Comparison of ENCODE assay signal across 9 cellular contexts in genomic region chr19:4057913-4058695, GRCh38. TPM values are rescaled to one million over a fixed set of nuclear protein-coding genes. Genes with fewer than 3 reads are reported as not detected.
DNase-seq lines count a peak whose midpoint lies in the region; TF ChIP-seq lines count a peak whose summit lies in the region.
"Had no signal": no experiment of that assay in that cellular context is flagged by ENCODE, and none has a peak within 500 bp of the region (broad histone marks: within the 10 kb centered on the region; RNA-seq: fewer than 3 reads in every experiment).

No MANE protein-coding gene starts in this region.

- 35 to 42% (median 36%) methylated on average over 22 to 23 of the region's 23 CpGs for WGBS in ovary, 3 donors

- no peaks in the 10 kb centered on the region for H3K36me3 ChIP-seq in ovary

- no peak overlapping the region for H3K4me3 Mint-ChIP-seq in activated naive CD4-positive, alpha-beta T cell treated with anti-CD3 and anti-CD28 coated beads, Interleukin-2, amount 10 ng/mL, durations not matched to agents 7 days and 5 days
- H3K4me3 Mint-ChIP-seq: activated naive CD8-positive, alpha-beta T cell treated with anti-CD3 and anti-CD28 coated beads, Interleukin-2, amount 10 ng/mL, durations not matched to agents 7 days and 5 days had no signal

- peak; percentile 41 for TF ChIP-seq CTCF in fibroblast of the aortic adventitia (IDR thresholded peaks at IDR 0.05; ENCODE audit: insufficient read depth, low read length)
- peak in 1 of 3 donors; percentile 31 for TF ChIP-seq CTCF in ovary (IDR thresholded peaks at IDR 0.05)
- TF ChIP-seq CTCF in GM10266 (IDR thresholded peaks at IDR 0.05; ENCODE audit: control insufficient read depth, insufficient read depth, low read depth, missing control alignments) = no peak

- no peaks in the 10 kb centered on the region for H3K27me3 Mint-ChIP-seq in activated naive CD4-positive, alpha-beta T cell treated with anti-CD3 and anti-CD28 coated beads, Interleukin-2, amount 10 ng/mL, durations not matched to agents 7 days and 5 days
- H3K27me3 Mint-ChIP-seq: activated naive CD8-positive, alpha-beta T cell treated with anti-CD3 and anti-CD28 coated beads, Interleukin-2, amount 10 ng/mL, durations not matched to agents 7 days and 5 days had no signal

- no peak for TF ChIP-seq EP300 in ovary (IDR thresholded peaks at IDR 0.05)

- TF ChIP-seq POLR2A in ovary (IDR thresholded peaks at IDR 0.05) = peak; percentile 20

- intact Hi-C loops in ovary (cut with DNase I) = loop anchor here in 1 of 4 donors (5.0 kb wide), 1 partner anchor 46 kb away; no protein-coding TSS in a partner anchor

- peaks cover 14% of the 10 kb centered on the region for H3K4me1 Mint-ChIP-seq in activated naive CD4-positive, alpha-beta T cell treated with anti-CD3 and anti-CD28 coated beads, Interleukin-2, amount 10 ng/mL, durations not matched to agents 7 days and 5 days

- H3K9me3 Mint-ChIP-seq in activated naive CD4-positive, alpha-beta T cell treated with anti-CD3 and anti-CD28 coated beads, Interleukin-2, amount 10 ng/mL, durations not matched to agents 7 days and 5 days = peaks cover 4% of the 10 kb centered on the region
- H3K9me3 Mint-ChIP-seq: activated naive CD8-positive, alpha-beta T cell treated with anti-CD3 and anti-CD28 coated beads, Interleukin-2, amount 10 ng/mL, durations not matched to agents 7 days and 5 days had no signal

- peak; percentile 73 for DNase-seq in activated naive CD4-positive, alpha-beta T cell treated with Interleukin-2 at 50 U/mL for 16 hours
- DNase-seq in activated naive CD4-positive, alpha-beta T cell treated with anti-CD3 and anti-CD28 coated beads, Interleukin-2, amount 10 ng/mL, durations not matched to agents 7 days and 5 days = no peak
- DNase-seq in activated T-cell treated with anti-CD3 and anti-CD28 coated beads, Interleukin-2, amount 50 U/mL, for 1 hour = peak; percentile 62
- DNase-seq in fibroblast of the aortic adventitia (ENCODE audit: low read depth) (peak; percentile 90), ovary (peak; percentile 80 to 93 (median 86)), GM10266 (ENCODE audit: extremely low spot score) (no peak), NCI-H510A (lab: John Stamatoyannopoulos, UW) (no peak), SK-N-DZ (ENCODE audit: low spot score) (no peak)
- DNase-seq: activated naive CD8-positive, alpha-beta T cell treated with anti-CD3 and anti-CD28 coated beads, Interleukin-2, amount 10 ng/mL, durations not matched to agents 7 days and 5 days had no signal

- H3K27ac ChIP-seq in ovary = peak overlapping the region; percentile 85 to 92

- CTCF ChIA-PET in activated naive CD4-positive, alpha-beta T cell treated with anti-CD3 and anti-CD28 coated beads, Interleukin-2, amount 10 ng/mL, durations not matched to agents 7 days and 5 days (lab: Charles Lee) = no interaction called here

- H3K27me3 ChIP-seq in ovary = no peaks in the 10 kb centered on the region

- H3K27ac Mint-ChIP-seq in activated naive CD4-positive, alpha-beta T cell treated with anti-CD3 and anti-CD28 coated beads, Interleukin-2, amount 10 ng/mL, durations not matched to agents 7 days and 5 days = no peak overlapping the region
- H3K27ac Mint-ChIP-seq: activated naive CD8-positive, alpha-beta T cell treated with anti-CD3 and anti-CD28 coated beads, Interleukin-2, amount 10 ng/mL, durations not matched to agents 7 days and 5 days had no signal

- no peaks in the 10 kb centered on the region for H3K9me3 ChIP-seq in ovary

- peaks cover 43% of the 10 kb centered on the region for H3K4me1 ChIP-seq in ovary (ENCODE audit: insufficient read depth)

- H3K36me3 Mint-ChIP-seq in activated naive CD4-positive, alpha-beta T cell treated with anti-CD3 and anti-CD28 coated beads, Interleukin-2, amount 10 ng/mL, durations not matched to agents 7 days and 5 days = peaks cover 31% of the 10 kb centered on the region

- H3K4me3 ChIP-seq in fibroblast of the aortic adventitia (ENCODE audit: low read depth, low read length) = peak overlapping the region; percentile 57
- peak overlapping the region; percentile 21 for H3K4me3 ChIP-seq in ovary

RNA-seq across cellular contexts. Expression of gene ZBTB7A, which starts 8.6 kb away (rescaled TPM):
- 23.5 and 31.6 TPM in 2 replicates for total RNA-seq in fibroblast of the aortic adventitia (ENCODE audit: low replicate concordance)
- total RNA-seq in ovary = 10 to 100 TPM; 25.0 to 56.4 (median 38.7) TPM
- polyA plus RNA-seq in ovary = 10 to 100 TPM in 1 of 2 donors, 1 to 10 TPM in 1; 9.1 to 16.8 TPM
- 4.6 and 5.5 TPM in 2 replicates for polyA plus RNA-seq in SK-N-DZ (2014; cell fraction: cytosol; rRNA removed)
- polyA plus RNA-seq in SK-N-DZ (2014; cell fraction: nucleus; rRNA removed) = 9.8 and 15.6 TPM in 2 replicates

RNA-seq across cellular contexts. Expression of gene PIAS4, which starts 50.6 kb away (rescaled TPM):
- 21.5 and 23.8 TPM in 2 replicates for total RNA-seq in fibroblast of the aortic adventitia (ENCODE audit: low replicate concordance)
- total RNA-seq in ovary = 10 to 100 TPM; 11.6 to 29.7 (median 23.6) TPM
- polyA plus RNA-seq in ovary = 10 to 100 TPM in 1 of 2 donors, 1 to 10 TPM in 1; 5.2 to 18.9 TPM
- 30.3 and 40.6 TPM in 2 replicates for polyA plus RNA-seq in SK-N-DZ (2014; cell fraction: cytosol; rRNA removed)
- polyA plus RNA-seq in SK-N-DZ (2014; cell fraction: nucleus; rRNA removed) = 24.5 and 26.1 TPM in 2 replicates

Comparison
In these comparisons a context has a peak if more than half of its experiments do, and no peak if none do; other contexts are left out.
1. DNase-seq: peak in activated naive CD4-positive, alpha-beta T cell treated with Interleukin-2 at 50 U/mL for 16 hours (single experiment), activated T-cell treated with anti-CD3 and anti-CD28 coated beads, Interleukin-2, amount 50 U/mL, for 1 hour (single experiment), fibroblast of the aortic adventitia (single experiment) and ovary (5 of 5); none in activated naive CD4-positive, alpha-beta T cell treated with anti-CD3 and anti-CD28 coated beads, Interleukin-2, amount 10 ng/mL, durations not matched to agents 7 days and 5 days (single experiment), GM10266 (single experiment), NCI-H510A (single experiment) and SK-N-DZ (single experiment).